In the genomic region with DNA sequence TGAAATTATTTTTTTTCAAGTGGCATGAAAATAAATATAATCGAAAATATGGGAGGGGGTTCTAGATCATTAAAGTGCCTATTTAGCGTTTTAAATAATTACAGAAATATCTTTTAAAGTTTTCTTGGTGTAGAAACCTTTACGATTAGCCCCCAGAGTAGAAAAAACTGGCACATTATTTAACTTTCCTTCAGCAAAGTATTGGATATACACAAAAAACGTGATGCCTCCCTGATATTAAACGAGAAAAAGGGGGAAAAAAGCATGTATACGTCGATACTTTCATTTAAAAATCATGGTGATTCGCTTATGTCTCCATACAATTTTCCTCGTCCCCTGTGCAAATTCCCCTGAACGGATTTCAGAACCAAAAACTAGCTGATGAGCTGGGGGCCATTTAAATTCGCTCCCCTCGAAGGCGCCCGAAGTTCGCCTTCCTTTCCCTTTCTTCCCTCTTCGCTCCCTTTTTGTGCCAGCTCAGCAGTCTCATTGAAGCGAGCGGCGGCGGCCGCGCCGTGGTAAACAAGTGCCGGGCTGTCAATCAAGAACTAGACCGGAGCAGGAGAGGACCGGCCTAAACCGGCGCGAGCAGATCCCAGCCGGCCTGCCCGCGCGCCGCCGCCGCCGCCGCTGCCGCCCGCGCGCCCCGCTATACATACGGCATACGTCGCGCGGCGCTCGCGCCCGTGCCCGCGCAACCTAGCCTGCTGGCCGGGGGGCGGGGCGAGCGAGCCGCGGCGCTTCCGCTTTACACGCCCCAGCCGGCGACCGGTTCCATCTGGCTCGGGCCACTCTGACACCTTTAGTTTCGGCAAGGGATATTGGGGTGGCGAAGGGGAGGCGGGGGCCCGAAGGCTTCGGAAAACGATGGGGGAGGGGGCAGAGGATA, we compare ENCODE assay signal across 8 cellular contexts. TPM values are rescaled to one million over a fixed set of nuclear protein-coding genes. Genes with fewer than 3 reads are reported as not detected.
A peak's percentile ranks its signal among the peaks of the same experiment; 100 is the strongest.
DNase-seq lines count a peak whose midpoint lies in the region; ATAC-seq, FAIRE-seq and TF ChIP-seq lines count a peak whose summit lies in the region.

No MANE protein-coding gene starts in this region.

- H3K9ac ChIP-seq in kidney (ENCODE audit: low read length in 2 of 2): peak overlapping the region; percentile 99 to 100

- H3K9me3 ChIP-seq in kidney (ENCODE audit: control insufficient read depth in 1 of 2, low read length in 2 of 2): no peaks in the 10 kb centered on the region

- FAIRE-seq in kidney (lab: Jason Lieb, UNC): peak; percentile 88

- peak overlapping the region; percentile 100 for H3K27ac ChIP-seq in kidney (ENCODE audit: low read depth in 2 of 2, low read length in 2 of 2)

- intact Hi-C loops in kidney (cut with DNase I): loop anchor here (10.0 kb wide), 2 partner anchors 275 to 445 kb away; no protein-coding TSS in a partner anchor

- TF ChIP-seq CTCF in AG09309 (IDR thresholded peaks at IDR 0.05; ENCODE audit: control insufficient read depth, insufficient read depth, low read depth, low read length, missing control alignments) (no peak), kidney (IDR thresholded peaks at IDR 0.05; ENCODE audit: borderline replicate concordance, extremely low read depth, insufficient read depth) (no peak)

- peak overlapping the region; percentile 62 for H3K4me3 ChIP-seq in AG09309 (ENCODE audit: control insufficient read depth, low read depth, low read length)
- H3K4me3 ChIP-seq in kidney (ENCODE audit: low read length in 2 of 2): peak overlapping the region; percentile 92 to 98

- H3K4me1 ChIP-seq in kidney (ENCODE audit: control insufficient read depth in 1 of 2, insufficient read depth in 1 of 2, low read depth in 1 of 2, low read length in 2 of 2): peaks cover 2 to 8% of the 10 kb centered on the region in 2 donors

- H3K36me3 ChIP-seq in kidney (ENCODE audit: control insufficient read depth in 1 of 2, insufficient read depth in 2 of 2, low read length in 2 of 2): peaks cover 3 to 32% of the 10 kb centered on the region in 2 donors

- ATAC-seq in GM19035 (IDR thresholded peaks at IDR 0.05; ENCODE audit: unreplicated experiment) (peak; percentile 58), HG03342 (IDR thresholded peaks at IDR 0.05; ENCODE audit: unreplicated experiment) (peak; percentile 54)

- DNase-seq in AG09309 (ENCODE audit: low read depth) (peak; percentile 49), NCI-H446 (lab: John Stamatoyannopoulos, UW) (peak; percentile 94 to 99), cerebellar nuclear complex (lab: John Stamatoyannopoulos, UW) (peak; percentile 56 to 69), kidney (peak; percentile 99)
- peak; percentile 94 for DNase-seq in activated CD4-positive, CD25-positive, alpha-beta regulatory T cell treated with anti-CD3 and anti-CD28 coated beads, Interleukin-2, amount 50 U/mL, for 72 hours
- peak; percentile 87 to 96 for DNase-seq in stimulated activated CD4-positive, alpha-beta T cell treated with anti-CD3 and anti-CD28 coated beads, Interleukin-15, amount 100 ng/mL, for 1 hour (ENCODE audit: low read depth in 1 of 2, low spot score in 1 of 2)

RNA-seq across cellular contexts. Expression of a gene that starts 3.3 kb away (rescaled TPM):
- 124 TPM for total RNA-seq in kidney
- polyA plus RNA-seq in kidney (ENCODE audit: insufficient read depth, low read depth, low replicate concordance): 18.4 TPM

Comparison
In these comparisons a context has a peak if more than half of its experiments do, and no peak if none do; other contexts are left out.
1. Peak in every context shown above with its lines: DNase-seq, ATAC-seq, H3K4me3 ChIP-seq and H3K27ac ChIP-seq.
2. DNase-seq: peak in every context shown above with its lines; median percentile 99 in kidney; 96 in NCI-H446; 94 in activated CD4-positive, CD25-positive, alpha-beta regulatory T cell treated with anti-CD3 and anti-CD28 coated beads, Interleukin-2, amount 50 U/mL, for 72 hours; 92 in stimulated activated CD4-positive, alpha-beta T cell treated with anti-CD3 and anti-CD28 coated beads, Interleukin-15, amount 100 ng/mL, for 1 hour; 62 in cerebellar nuclear complex; 49 in AG09309.